9 cellular contexts compared by ENCODE assay signal in genomic region chr5:127228540-127229184, GRCh38.
DNase-seq lines count a peak whose midpoint lies in the region; ATAC-seq lines count a peak whose summit lies in the region.
"Had no signal": no experiment of that assay in that cellular context is flagged by ENCODE, and none has a peak within 500 bp of the region (broad histone marks: within the 10 kb centered on the region; RNA-seq: fewer than 3 reads in every experiment).

No MANE protein-coding gene starts in this region.

- no peaks in the 10 kb centered on the region for H3K9me3 ChIP-seq in iPS DF 6.9 (ENCODE audit: control insufficient read depth, insufficient read depth, low read length)

- H3K27ac ChIP-seq in iPS DF 6.9 (ENCODE audit: low read length) = no peak overlapping the region
- H3K27ac ChIP-seq: 22Rv1 had no signal

- H3K4me1 ChIP-seq in iPS DF 6.9 (ENCODE audit: control insufficient read depth, insufficient read depth, low read length) = no peaks in the 10 kb centered on the region

- no CpG with 5 or more reads among the region's 18 CpGs for WGBS in iPS DF 6.9 (ENCODE audit: insufficient coverage, insufficient read length)

- no peaks in the 10 kb centered on the region for H3K36me3 Mint-ChIP-seq in activated CD8-positive, alpha-beta T cell treated with anti-CD3 and anti-CD28 coated beads, Interleukin-2, amount 10 ng/mL, durations not matched to agents 7 days and 5 days (ENCODE audit: low read depth)
- H3K36me3 Mint-ChIP-seq in stimulated activated naive B cell treated with anti-CD40 and anti-IgM and Interleukin-4, amounts not matched to agents 10 μg/mL and 1 μg/mL and 100 μg/mL, for 72 hours = peaks cover 3 to 7% of the 10 kb centered on the region in 2 donors

- no peak for ATAC-seq in activated CD8-positive, alpha-beta T cell treated with anti-CD3 and anti-CD28 coated beads, Interleukin-2, amount 10 ng/mL, durations not matched to agents 7 days and 5 days
- ATAC-seq in stimulated activated naive B cell treated with anti-CD40 and anti-IgM and Interleukin-4, amounts not matched to agents 10 μg/mL and 1 μg/mL and 100 μg/mL, for 72 hours (replicated peaks) = peak in 1 of 2 donors; percentile 15
- no peak for ATAC-seq in GM21825 (IDR thresholded peaks at IDR 0.05; ENCODE audit: unreplicated experiment)
- ATAC-seq in GM21390 (IDR thresholded peaks at IDR 0.05; ENCODE audit: unreplicated experiment) = no peak

- POLR2A ChIA-PET in activated CD8-positive, alpha-beta T cell treated with anti-CD3 and anti-CD28 coated beads, Interleukin-2, amount 10 ng/mL, durations not matched to agents 7 days and 5 days (lab: Charles Lee) = interaction anchor here (0.5 to 1.3 kb wide), 3 partner anchors 375 to 649 kb away, joined by 3 to 4 read pairs (median 3); no protein-coding TSS in a partner anchor

- no peaks in the 10 kb centered on the region for H3K9me3 Mint-ChIP-seq in activated CD8-positive, alpha-beta T cell treated with anti-CD3 and anti-CD28 coated beads, Interleukin-2, amount 10 ng/mL, durations not matched to agents 7 days and 5 days (ENCODE audit: insufficient read depth)
- no peaks in the 10 kb centered on the region for H3K9me3 Mint-ChIP-seq in stimulated activated naive B cell treated with anti-CD40 and anti-IgM and Interleukin-4, amounts not matched to agents 10 μg/mL and 1 μg/mL and 100 μg/mL, for 72 hours

- H3K4me3 Mint-ChIP-seq in activated CD8-positive, alpha-beta T cell treated with anti-CD3 and anti-CD28 coated beads, Interleukin-2, amount 10 ng/mL, durations not matched to agents 7 days and 5 days = peak overlapping the region; percentile 61
- H3K4me3 Mint-ChIP-seq in stimulated activated naive B cell treated with anti-CD40 and anti-IgM and Interleukin-4, amounts not matched to agents 10 μg/mL and 1 μg/mL and 100 μg/mL, for 72 hours = peak overlapping the region; percentile 85 to 87

- H3K27me3 ChIP-seq in iPS DF 6.9 (ENCODE audit: control insufficient read depth, insufficient read depth, low read length) = peaks cover 2% of the 10 kb centered on the region; the same call in 1 of the 2 replicates

- peaks cover 5% of the 10 kb centered on the region for H3K27me3 Mint-ChIP-seq in activated CD8-positive, alpha-beta T cell treated with anti-CD3 and anti-CD28 coated beads, Interleukin-2, amount 10 ng/mL, durations not matched to agents 7 days and 5 days (ENCODE audit: low read depth)
- no peaks in the 10 kb centered on the region for H3K27me3 Mint-ChIP-seq in stimulated activated naive B cell treated with anti-CD40 and anti-IgM and Interleukin-4, amounts not matched to agents 10 μg/mL and 1 μg/mL and 100 μg/mL, for 72 hours

- peak; percentile 4 for DNase-seq in DMS79 treated with DMSO at 0.1 percent for 48 hours (lab: John Stamatoyannopoulos, UW)
- no peak for DNase-seq in DMS79 (lab: John Stamatoyannopoulos, UW)
- no peak for DNase-seq in activated CD8-positive, alpha-beta T cell treated with anti-CD3 and anti-CD28 coated beads, Interleukin-2, amount 10 ng/mL, durations not matched to agents 7 days and 5 days
- DNase-seq in iPS DF 6.9 (ENCODE audit: low read depth, low spot score) = peak; percentile 2
- no peak for DNase-seq in stimulated activated naive B cell treated with anti-CD40 and anti-IgM and Interleukin-4, amounts not matched to agents 10 μg/mL and 1 μg/mL and 100 μg/mL, for 72 hours
- DNase-seq in kidney glomerular epithelial cell (lab: John Stamatoyannopoulos, UW) = no peak

- H3K4me1 Mint-ChIP-seq in activated CD8-positive, alpha-beta T cell treated with anti-CD3 and anti-CD28 coated beads, Interleukin-2, amount 10 ng/mL, durations not matched to agents 7 days and 5 days (ENCODE audit: low read depth) = peaks cover 16% of the 10 kb centered on the region
- peaks cover 6 to 17% of the 10 kb centered on the region in 2 donors for H3K4me1 Mint-ChIP-seq in stimulated activated naive B cell treated with anti-CD40 and anti-IgM and Interleukin-4, amounts not matched to agents 10 μg/mL and 1 μg/mL and 100 μg/mL, for 72 hours

- H3K4me3 ChIP-seq in iPS DF 6.9 (ENCODE audit: low read length) = peak overlapping the region; percentile 47; the same call in 1 of the 2 replicates

- H3K36me3 ChIP-seq in iPS DF 6.9 (ENCODE audit: control insufficient read depth, insufficient read depth, low read length) = no peaks in the 10 kb centered on the region

- peak overlapping the region; percentile 81 for H3K27ac Mint-ChIP-seq in activated CD8-positive, alpha-beta T cell treated with anti-CD3 and anti-CD28 coated beads, Interleukin-2, amount 10 ng/mL, durations not matched to agents 7 days and 5 days
- peak overlapping the region; percentile 48 for H3K27ac Mint-ChIP-seq in stimulated activated naive B cell treated with anti-CD40 and anti-IgM and Interleukin-4, amounts not matched to agents 10 μg/mL and 1 μg/mL and 100 μg/mL, for 72 hours

- CTCF ChIA-PET in activated CD8-positive, alpha-beta T cell treated with anti-CD3 and anti-CD28 coated beads, Interleukin-2, amount 10 ng/mL, durations not matched to agents 7 days and 5 days (lab: Charles Lee) = no interaction called here

Comparison
In these comparisons a context has a peak if more than half of its experiments do, and no peak if none do; other contexts are left out.
1. DNase-seq: peak in DMS79 treated with DMSO at 0.1 percent for 48 hours (single experiment) and iPS DF 6.9 (single experiment); none in DMS79 (single experiment), activated CD8-positive, alpha-beta T cell treated with anti-CD3 and anti-CD28 coated beads, Interleukin-2, amount 10 ng/mL, durations not matched to agents 7 days and 5 days (single experiment), stimulated activated naive B cell treated with anti-CD40 and anti-IgM and Interleukin-4, amounts not matched to agents 10 μg/mL and 1 μg/mL and 100 μg/mL, for 72 hours (single experiment) and kidney glomerular epithelial cell (single experiment).